Comparison of ENCODE assay signal across 14 cellular contexts in the genomic region with DNA sequence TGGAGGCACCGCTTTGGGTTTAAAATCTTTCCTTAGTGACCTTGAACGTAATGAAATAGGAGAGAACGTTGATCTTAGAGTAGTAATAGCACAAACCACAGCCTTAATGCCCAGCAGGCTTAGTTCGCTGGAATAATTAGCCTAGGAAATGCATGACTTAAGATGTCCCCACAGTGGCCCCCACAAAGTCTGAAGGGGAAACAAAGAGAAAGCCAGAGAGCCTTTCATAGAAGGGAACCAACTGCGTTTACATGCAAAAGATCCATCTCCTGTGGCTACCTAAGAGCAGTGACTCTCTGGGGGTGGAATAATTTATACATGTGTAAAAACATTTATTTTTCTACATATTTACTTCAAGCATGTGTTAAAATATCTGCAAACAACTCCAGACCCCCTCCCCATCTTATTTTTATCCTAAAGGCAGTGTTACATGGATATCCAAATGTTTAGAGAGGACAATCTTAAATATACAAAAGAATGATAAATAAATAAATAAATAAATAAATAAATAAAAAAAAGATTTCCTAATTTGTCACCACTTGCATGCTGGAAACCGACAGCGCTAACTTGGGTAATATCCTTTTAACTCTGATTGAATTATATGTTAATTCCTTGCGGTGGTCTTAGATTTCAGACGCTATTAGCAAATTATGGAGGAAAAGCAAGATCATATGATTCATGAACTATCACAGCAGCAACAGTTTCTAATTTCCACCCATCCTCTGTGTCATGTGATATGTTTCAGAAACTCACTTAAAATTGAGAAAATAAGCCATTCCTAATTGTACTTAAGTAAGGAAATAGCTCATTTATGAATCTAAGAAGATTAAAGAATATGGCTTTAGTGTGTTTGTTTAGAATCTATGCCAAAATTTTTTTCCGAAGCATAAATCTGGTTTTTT. TPM values are rescaled to one million over a fixed set of nuclear protein-coding genes. Genes with fewer than 3 reads are reported as not detected.
DNase-seq lines count a peak whose midpoint lies in the region; ATAC-seq and TF ChIP-seq lines count a peak whose summit lies in the region.
"Had no signal": no experiment of that assay in that cellular context is flagged by ENCODE, and none has a peak within 500 bp of the region (broad histone marks: within the 10 kb centered on the region; RNA-seq: fewer than 3 reads in every experiment).

No MANE protein-coding gene starts in this region.

- peaks cover 5% of the 10 kb centered on the region for H3K9me3 Mint-ChIP-seq in activated naive CD4-positive, alpha-beta T cell treated with anti-CD3 and anti-CD28 coated beads, Interleukin-2, amount 10 ng/mL, durations not matched to agents 7 days and 5 days
- H3K9me3 Mint-ChIP-seq: HFFc6 had no signal

- H3K27me3 Mint-ChIP-seq in activated naive CD4-positive, alpha-beta T cell treated with anti-CD3 and anti-CD28 coated beads, Interleukin-2, amount 10 ng/mL, durations not matched to agents 7 days and 5 days: peaks cover 64% of the 10 kb centered on the region

- no peak overlapping the region for H3K9ac ChIP-seq in OCI-LY3 (ENCODE audit: low read length)

- CTCF ChIA-PET in activated naive CD4-positive, alpha-beta T cell treated with anti-CD3 and anti-CD28 coated beads, Interleukin-2, amount 10 ng/mL, durations not matched to agents 7 days and 5 days (lab: Charles Lee): interaction anchor here (4.5 kb wide), 1 partner anchor 23 kb away, joined by 18 read pairs; the partner anchor contains the start of gene CYP1B1

- H3K79me2 ChIP-seq in OCI-LY3 (ENCODE audit: low read length): no peaks in the 10 kb centered on the region
- no peaks in the 10 kb centered on the region for H3K79me2 ChIP-seq in hepatocyte

- ATAC-seq in HG03280 (IDR thresholded peaks at IDR 0.05; ENCODE audit: unreplicated experiment): no peak

- H3K4me3 ChIP-seq in OCI-LY3 (ENCODE audit: low read length): peak overlapping the region; percentile 68
- no peak overlapping the region for H3K4me3 ChIP-seq in hepatocyte

- H2AFZ ChIP-seq in OCI-LY3 (ENCODE audit: low read depth, low read length) (no peak overlapping the region), hepatocyte (no peak overlapping the region)

- H3K27ac Mint-ChIP-seq in activated naive CD4-positive, alpha-beta T cell treated with anti-CD3 and anti-CD28 coated beads, Interleukin-2, amount 10 ng/mL, durations not matched to agents 7 days and 5 days: no peak overlapping the region
- H3K27ac Mint-ChIP-seq: HFFc6 had no signal

- H3K27ac ChIP-seq in OCI-LY3 (ENCODE audit: low read length): no peak overlapping the region
- peak overlapping the region; percentile 90 for H3K27ac ChIP-seq in hepatocyte

- H3K4me1 ChIP-seq in OCI-LY3 (ENCODE audit: low read length): peaks cover 12% of the 10 kb centered on the region
- peaks cover 39% of the 10 kb centered on the region for H3K4me1 ChIP-seq in hepatocyte (ENCODE audit: insufficient read depth)

- H3K36me3 Mint-ChIP-seq in activated naive CD4-positive, alpha-beta T cell treated with anti-CD3 and anti-CD28 coated beads, Interleukin-2, amount 10 ng/mL, durations not matched to agents 7 days and 5 days: no peaks in the 10 kb centered on the region

- no peak overlapping the region for H3K4me3 Mint-ChIP-seq in activated naive CD4-positive, alpha-beta T cell treated with anti-CD3 and anti-CD28 coated beads, Interleukin-2, amount 10 ng/mL, durations not matched to agents 7 days and 5 days
- H3K4me3 Mint-ChIP-seq: HFFc6 had no signal

- H3K4me1 Mint-ChIP-seq in activated naive CD4-positive, alpha-beta T cell treated with anti-CD3 and anti-CD28 coated beads, Interleukin-2, amount 10 ng/mL, durations not matched to agents 7 days and 5 days: peaks cover 24% of the 10 kb centered on the region

- peaks cover 54% of the 10 kb centered on the region for H3K27me3 ChIP-seq in OCI-LY3 (ENCODE audit: low read depth, low read length)
- no peaks in the 10 kb centered on the region for H3K27me3 ChIP-seq in hepatocyte

- WGBS in hepatocyte (ENCODE audit: low lambda C conversion rate, missing lambda C conversion rate): 47% methylated on average over 10 of the region's 10 CpGs

- H3K36me3 ChIP-seq in OCI-LY3 (replicated peaks; ENCODE audit: low read depth, low read length) (no peaks in the 10 kb centered on the region), hepatocyte (replicated peaks; ENCODE audit: insufficient read depth, low read depth) (no peaks in the 10 kb centered on the region)

- H3K9me2 ChIP-seq in hepatocyte (replicated peaks; ENCODE audit: insufficient read depth): no peaks in the 10 kb centered on the region

- peak overlapping the region; percentile 75 for H3K4me2 ChIP-seq in OCI-LY3 (ENCODE audit: low read length)
- peak overlapping the region; percentile 68 for H3K4me2 ChIP-seq in hepatocyte

- TF ChIP-seq CTCF in OCI-LY3 (IDR thresholded peaks at IDR 0.05; ENCODE audit: low read depth, low read length): no peak
- no peak for TF ChIP-seq CTCF in hepatocyte (IDR thresholded peaks at IDR 0.05; ENCODE audit: poor library complexity)

- DNase-seq in CD1c-positive myeloid dendritic cell (ENCODE audit: extremely low spot score) (peak; percentile 32), hepatocyte (ENCODE audit: low spot score) (no peak), retina (peak; percentile 32), GF-D8 (lab: John Stamatoyannopoulos, UW) (no peak), LoVo (ENCODE audit: low spot score) (no peak)
- DNase-seq in activated naive CD4-positive, alpha-beta T cell treated with anti-CD3 and anti-CD28 coated beads, Interleukin-2, amount 10 ng/mL, durations not matched to agents 7 days and 5 days: no peak
- DNase-seq: activated CD8-positive, alpha-beta memory T cell treated with anti-CD3 and anti-CD28 coated beads, Interleukin-2, amount 50 U/mL, for 4 hours; aorta; HFFc6; NCI-H1105; NK-92 treated with Interleukin-12 subunit alpha and Interleukin-12 subunit beta, amount 100 ng/mL, for 24 hours; T1000 had no signal

- H4K20me1 ChIP-seq in OCI-LY3 (ENCODE audit: insufficient read depth, low read length) (no peaks in the 10 kb centered on the region), hepatocyte (ENCODE audit: insufficient read depth, poor library complexity, severe bottlenecking) (no peaks in the 10 kb centered on the region)

- H3K9me3 ChIP-seq in OCI-LY3 (ENCODE audit: insufficient read depth, low read length) (no peaks in the 10 kb centered on the region), hepatocyte (ENCODE audit: low read depth) (peaks cover 4% of the 10 kb centered on the region)

RNA-seq across cellular contexts. Expression of gene CYP1B1, which starts 23.4 kb away (rescaled TPM):
- total RNA-seq in hepatocyte: 23.2 and 28.9 TPM in 2 replicates
- polyA plus RNA-seq in hepatocyte: 32.7 and 38.5 TPM in 2 replicates

Comparison
In these comparisons a context has a peak if more than half of its experiments do, and no peak if none do; other contexts are left out.
1. DNase-seq: peak in CD1c-positive myeloid dendritic cell (single experiment) and retina (single experiment); none in hepatocyte (single experiment), activated naive CD4-positive, alpha-beta T cell treated with anti-CD3 and anti-CD28 coated beads, Interleukin-2, amount 10 ng/mL, durations not matched to agents 7 days and 5 days (single experiment), GF-D8 (single experiment) and LoVo (single experiment).